21 cellular contexts compared by ENCODE assay signal in the genomic region with DNA sequence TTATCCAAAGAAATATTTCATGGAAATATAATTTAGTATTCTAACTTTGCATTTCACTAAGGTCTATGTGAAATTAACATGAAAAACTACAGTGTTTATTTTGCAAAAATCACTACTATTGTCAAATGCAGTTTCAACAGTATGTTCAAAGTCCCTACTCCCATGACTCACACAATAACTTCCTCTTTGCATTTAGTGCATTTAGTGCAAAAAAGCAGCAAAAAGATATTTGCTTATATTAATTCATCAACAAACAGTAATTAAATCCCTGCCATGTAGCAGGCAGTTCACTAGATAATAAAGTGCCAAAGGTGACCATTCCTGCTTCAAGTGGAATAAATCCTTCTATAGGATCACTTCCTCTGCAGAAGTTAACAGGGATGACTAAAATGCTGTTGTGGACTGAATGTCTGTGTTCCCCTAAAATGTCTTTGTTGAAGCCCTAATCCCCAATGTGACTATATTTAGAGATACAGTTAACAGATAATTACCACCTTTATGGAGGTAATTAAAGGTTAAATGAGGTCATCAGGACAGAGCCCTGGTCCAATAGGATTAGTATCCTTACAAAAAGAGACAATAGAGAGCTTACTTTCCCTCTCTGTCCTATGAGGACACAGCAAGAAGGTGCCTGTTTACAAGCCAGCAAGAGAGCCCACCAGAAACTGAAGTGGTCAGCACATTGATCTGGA.
A peak's percentile ranks its signal among the peaks of the same experiment; 100 is the strongest.
DNase-seq lines count a peak whose midpoint lies in the region; ATAC-seq, FAIRE-seq and TF ChIP-seq lines count a peak whose summit lies in the region.
"Had no signal": no experiment of that assay in that cellular context is flagged by ENCODE, and none has a peak within 500 bp of the region (broad histone marks: within the 10 kb centered on the region; RNA-seq: fewer than 3 reads in every experiment).

No MANE protein-coding gene starts in this region.

- H3K4me1 ChIP-seq in A549: peaks cover 25% of the 10 kb centered on the region
- H3K4me1 ChIP-seq: breast epithelium had no signal

- no peak for TF ChIP-seq CTCF in A549 (IDR thresholded peaks at IDR 0.05)

- no peak overlapping the region for H3K4me3 Mint-ChIP-seq in T-helper 2 cell treated with Interferon-gamma antibody and Interleukin-4, amounts not matched to agents 5 μg/mL and 100 μg/mL, for 36 hours
- H3K4me3 Mint-ChIP-seq: activated CD4-positive, alpha-beta memory T cell treated with anti-CD3 and anti-CD28 coated beads for 36 hours; activated naive CD8-positive, alpha-beta T cell treated with anti-CD3 and anti-CD28 coated beads, Interleukin-2, amount 50 U/mL, for 24 hours; activated T-cell treated with anti-CD3 and anti-CD28 coated beads, Interleukin-2, amount 50 U/mL, for 4 hours had no signal

- H3K27ac ChIP-seq in A549: no peak overlapping the region
- H3K27ac ChIP-seq: breast epithelium, HL-60, VCaP had no signal

- peaks cover 20% of the 10 kb centered on the region for H3K36me3 Mint-ChIP-seq in T-helper 2 cell treated with Interferon-gamma antibody and Interleukin-4, amounts not matched to agents 5 μg/mL and 100 μg/mL, for 36 hours (ENCODE audit: low read depth)

- H3K9me3 Mint-ChIP-seq in T-helper 2 cell treated with Interferon-gamma antibody and Interleukin-4, amounts not matched to agents 5 μg/mL and 100 μg/mL, for 36 hours: no peaks in the 10 kb centered on the region
- H3K9me3 Mint-ChIP-seq: activated CD4-positive, alpha-beta memory T cell treated with anti-CD3 and anti-CD28 coated beads for 36 hours; activated naive CD8-positive, alpha-beta T cell treated with anti-CD3 and anti-CD28 coated beads, Interleukin-2, amount 50 U/mL, for 24 hours; activated T-cell treated with anti-CD3 and anti-CD28 coated beads, Interleukin-2, amount 50 U/mL, for 4 hours had no signal

- peaks cover 82% of the 10 kb centered on the region for H3K4me1 Mint-ChIP-seq in T-helper 2 cell treated with Interferon-gamma antibody and Interleukin-4, amounts not matched to agents 5 μg/mL and 100 μg/mL, for 36 hours (ENCODE audit: low read depth)

- H3K9me3 ChIP-seq in A549: no peaks in the 10 kb centered on the region
- H3K9me3 ChIP-seq: breast epithelium had no signal

- POLR2A ChIA-PET in A549 (lab: Yijun Ruan, JAX): no interaction called here

- H3K4me3 ChIP-seq in A549: no peak overlapping the region
- H3K4me3 ChIP-seq: breast epithelium had no signal

- 0 out of 3 replicates have a peak overlapping the region, but pooled peaks have one; percentile 17 for H3K4me2 ChIP-seq in A549

- no peak for TF ChIP-seq RAD21 in A549 (conservative IDR thresholded peaks at IDR 0.05 in 1 of 2, IDR thresholded peaks at IDR 0.05 in 1 of 2)

- no peak for TF ChIP-seq EP300 in A549 (IDR thresholded peaks at IDR 0.05)

- CTCF ChIA-PET in A549 (lab: Yijun Ruan, JAX): interaction anchor here (0.6 kb wide), 1 partner anchor 104 kb away, joined by 3 read pairs; no protein-coding TSS in a partner anchor

- H3K27me3 Mint-ChIP-seq in T-helper 2 cell treated with Interferon-gamma antibody and Interleukin-4, amounts not matched to agents 5 μg/mL and 100 μg/mL, for 36 hours (ENCODE audit: low read depth): no peaks in the 10 kb centered on the region
- H3K27me3 Mint-ChIP-seq: activated CD4-positive, alpha-beta memory T cell treated with anti-CD3 and anti-CD28 coated beads for 36 hours; activated naive CD8-positive, alpha-beta T cell treated with anti-CD3 and anti-CD28 coated beads, Interleukin-2, amount 50 U/mL, for 24 hours had no signal

- ATAC-seq in A549 (no peak), HG03354 (IDR thresholded peaks at IDR 0.05; ENCODE audit: poor library complexity, severe bottlenecking, unreplicated experiment) (no peak)
- ATAC-seq: activated naive CD8-positive, alpha-beta T cell treated with anti-CD3 and anti-CD28 coated beads, Interleukin-2, amount 50 U/mL, for 24 hours; activated T-cell treated with anti-CD3 and anti-CD28 coated beads, Interleukin-2, amount 50 U/mL, for 4 hours; sciatic nerve had no signal

- TF ChIP-seq POLR2A in A549 (IDR thresholded peaks at IDR 0.05; ENCODE audit: low read length): no peak
- no peak for TF ChIP-seq POLR2A in H54 (IDR thresholded peaks at IDR 0.05; ENCODE audit: low read depth, low read length)

- no peak overlapping the region for H3K27ac Mint-ChIP-seq in T-helper 2 cell treated with Interferon-gamma antibody and Interleukin-4, amounts not matched to agents 5 μg/mL and 100 μg/mL, for 36 hours
- H3K27ac Mint-ChIP-seq: activated CD4-positive, alpha-beta memory T cell treated with anti-CD3 and anti-CD28 coated beads for 36 hours; activated naive CD8-positive, alpha-beta T cell treated with anti-CD3 and anti-CD28 coated beads, Interleukin-2, amount 50 U/mL, for 24 hours had no signal

- no peak for DNase-seq in A549 (ENCODE audit: low read depth in 1 of 2, low spot score in 1 of 2)
- no peak for DNase-seq in H54 (ENCODE audit: insufficient read length, low spot score)
- peak; percentile 80 for DNase-seq in NCI-H82 treated with DMSO at 0.1 percent for 48 hours (lab: John Stamatoyannopoulos, UW; ENCODE audit: unreplicated experiment)
- peak; percentile 36 for DNase-seq in iris pigment epithelial cell (ENCODE audit: low read depth)
- no peak for DNase-seq in effector CD8-positive, alpha-beta T cell (lab: John Stamatoyannopoulos, UW)
- DNase-seq in T-helper 2 cell treated with Interferon-gamma antibody and Interleukin-4, amounts not matched to agents 5 μg/mL and 100 μg/mL, for 36 hours (ENCODE audit: low spot score): no peak
- no peak for DNase-seq in NCI-H446 treated with DMSO at 0.1 percent for 48 hours (lab: John Stamatoyannopoulos, UW)
- DNase-seq: activated CD4-positive, alpha-beta memory T cell treated with anti-CD3 and anti-CD28 coated beads for 36 hours; activated naive CD8-positive, alpha-beta T cell treated with anti-CD3 and anti-CD28 coated beads, Interleukin-2, amount 50 U/mL, for 24 hours; activated T-cell treated with anti-CD3 and anti-CD28 coated beads, Interleukin-2, amount 50 U/mL, for 4 hours; KBM-7; kidney glomerular epithelial cell; stimulated activated CD4-positive, alpha-beta T cell treated with anti-CD3 and anti-CD28 coated beads, Interleukin-2, amount 100 ng/mL, for 48 hours; substantia nigra; SW 1271 had no signal

- FAIRE-seq in A549 (lab: Jason Lieb, UNC): no peak
- peak; percentile 33 for FAIRE-seq in H54 (lab: Jason Lieb, UNC)
- FAIRE-seq: GM18507 had no signal

TF ChIP-seq in A549, 52 proteins besides CTCF, POLR2A, EP300 and RAD21:
- TF ChIP-seq KDM5A (IDR thresholded peaks at IDR 0.05) (no peak), USF2 (IDR thresholded peaks at IDR 0.05) (no peak), FOSB (CRISPR knock-in tag; IDR thresholded peaks at IDR 0.05) (no peak), ELK1 (IDR thresholded peaks at IDR 0.05; ENCODE audit: low read depth, low read length) (no peak)
TF ChIP-seq in A549: peak in this region for 0.

Comparison
In these comparisons a context has a peak if more than half of its experiments do, and no peak if none do; other contexts are left out.
1. DNase-seq: peak in NCI-H82 treated with DMSO at 0.1 percent for 48 hours (single experiment) and iris pigment epithelial cell (single experiment); none in A549 (0 of 2), H54 (single experiment), effector CD8-positive, alpha-beta T cell (single experiment), T-helper 2 cell treated with Interferon-gamma antibody and Interleukin-4, amounts not matched to agents 5 μg/mL and 100 μg/mL, for 36 hours (single experiment) and NCI-H446 treated with DMSO at 0.1 percent for 48 hours (single experiment).